ENCODE assay signal across 8 cellular contexts in genomic region chr20:33686008-33686983, GRCh38. TPM values are rescaled to one million over a fixed set of nuclear protein-coding genes. Genes with fewer than 3 reads are reported as not detected.
DNase-seq lines count a peak whose midpoint lies in the region; ATAC-seq, FAIRE-seq and TF ChIP-seq lines count a peak whose summit lies in the region.

E2F1 (minus strand) TSS chr20:33686385; CDS start chr20:33686264, 121 bp downstream.

- no peaks in the 10 kb centered on the region for H3K36me3 ChIP-seq in CD4-positive, CD25-positive, alpha-beta regulatory T cell (ENCODE audit: control insufficient read depth, insufficient read depth, low read length)
- H3K36me3 ChIP-seq in HepG2 (replicated peaks in 1 of 2; ENCODE audit: control insufficient read depth in 1 of 2, insufficient read depth in 2 of 2, low read length in 2 of 2) = no peaks in the 10 kb centered on the region

- peak; percentile 94 to 95 for ATAC-seq in CD4-positive, CD25-positive, alpha-beta regulatory T cell (ENCODE audit: low read depth in 2 of 2)
- ATAC-seq in GM19438 (IDR thresholded peaks at IDR 0.05; ENCODE audit: low read depth, unreplicated experiment) (peak; percentile 77), HG03565 (IDR thresholded peaks at IDR 0.05; ENCODE audit: unreplicated experiment) (peak; percentile 69), HepG2 (peak; percentile 91)

- DNase-seq in CD4-positive, CD25-positive, alpha-beta regulatory T cell = peak; percentile 92 to 96 (median 92)
- peak; percentile 81 for DNase-seq in NCI-H748 treated with DMSO at 0.1 percent for 48 hours (lab: John Stamatoyannopoulos, UW)
- peak; percentile 92 for DNase-seq in activated CD4-positive, alpha-beta T cell treated with anti-CD3 and anti-CD28 coated beads, Interleukin-2, amount 50 U/mL, for 1 hour
- peak; percentile 91 for DNase-seq in dedifferentiated amniotic fluid mesenchymal stem cell (ENCODE audit: extremely low spot score)
- DNase-seq in HepG2 (ENCODE audit: low spot score) = peak; percentile 94
- peak; percentile 97 for DNase-seq in stimulated activated CD4-positive, alpha-beta T cell treated with anti-CD3 and anti-CD28 coated beads, Interleukin-2, amount 100 ng/mL, for 48 hours

- peak within 1 kb of the TSS; percentile 83 to 94 (median 88) for H3K4me3 Mint-ChIP-seq in CD4-positive, CD25-positive, alpha-beta regulatory T cell

- no TSS peak for BruUV-seq in HepG2 (replicated peaks; lab: Mats Ljungman, UMichigan)

- peak within 1 kb of the TSS in 2 of 3 donors; percentile 79 to 91 for H3K27ac Mint-ChIP-seq in CD4-positive, CD25-positive, alpha-beta regulatory T cell

- peaks cover 18% of the 10 kb centered on the region for H3K4me1 ChIP-seq in CD4-positive, CD25-positive, alpha-beta regulatory T cell (ENCODE audit: control insufficient read depth, insufficient read depth, low read length, poor library complexity, severe bottlenecking)
- H3K4me1 ChIP-seq in HepG2 (ENCODE audit: insufficient read depth, low read length) = peaks cover 63% of the 10 kb centered on the region

- TF ChIP-seq EP300 in HepG2 (IDR thresholded peaks at IDR 0.05; ENCODE audit: low read depth in 2 of 2, low read length in 2 of 2) (no peak), HepG2 (CRISPR knock-in tag; IDR thresholded peaks at IDR 0.05; ENCODE audit: borderline replicate concordance) (no peak)

- peak; percentile 82 for TF ChIP-seq CTCF in HepG2 (CRISPR knock-in tag; IDR thresholded peaks at IDR 0.05)

- peaks cover 21% of the 10 kb centered on the region for H3K79me2 ChIP-seq in HepG2 (ENCODE audit: insufficient read depth, low read length)

- peak within 1 kb of the TSS; percentile 66 for H3K4me3 ChIP-seq in CD4-positive, CD25-positive, alpha-beta regulatory T cell (ENCODE audit: low read depth, low read length)
- H3K4me3 ChIP-seq in HepG2 (replicated peaks in 1 of 3; ENCODE audit: insufficient read depth in 1 of 3, low read depth in 2 of 3, low read length in 3 of 3) = peak within 1 kb of the TSS; percentile 58 to 82 (median 65)

- peak within 1 kb of the TSS; percentile 69 for H3K9ac ChIP-seq in HepG2 (ENCODE audit: insufficient read depth, low read depth, low read length)

- H3K4me1 Mint-ChIP-seq in CD4-positive, CD25-positive, alpha-beta regulatory T cell = peaks cover 0 to 43% (median 28%) of the 10 kb centered on the region in 4 donors

- 6% methylated on average over 30 of the region's 115 CpGs for WGBS in HepG2 (ENCODE audit: low lambda C conversion rate)

- peak; percentile 70 for TF ChIP-seq RAD21 in HepG2 (CRISPR knock-in tag; IDR thresholded peaks at IDR 0.05)

- in situ Hi-C loops in HepG2 (cut with HindIII; ENCODE audit: extremely low pct_ligation_motif_present, low pct_unique_long_range_greater_than_20kb) = no loop called here

- no peaks in the 10 kb centered on the region for H4K20me1 ChIP-seq in HepG2 (ENCODE audit: insufficient read depth, low read length)

- POLR2A ChIA-PET in HepG2 (lab: Yijun Ruan, JAX) = interaction anchor here (1.4 to 2.5 kb wide), 3 partner anchors 11 to 46 kb away, joined by 5 to 17 read pairs (median 14); partner anchors contain the start of genes NECAB3 and ZNF341

- H3K4me2 ChIP-seq in HepG2 (ENCODE audit: low read depth, low read length) = peak within 1 kb of the TSS; percentile 99

- no peaks in the 10 kb centered on the region for H3K27me3 ChIP-seq in CD4-positive, CD25-positive, alpha-beta regulatory T cell (ENCODE audit: control insufficient read depth, insufficient read depth, low read length)
- H3K27me3 ChIP-seq in HepG2 (ENCODE audit: control insufficient read depth in 1 of 2, insufficient read depth in 2 of 2, low read length in 2 of 2) = no peaks in the 10 kb centered on the region

- H3K36me3 Mint-ChIP-seq in CD4-positive, CD25-positive, alpha-beta regulatory T cell = no peaks in the 10 kb centered on the region

- no peaks in the 10 kb centered on the region for H3K9me3 Mint-ChIP-seq in CD4-positive, CD25-positive, alpha-beta regulatory T cell

- intact Hi-C loops in HepG2 (cut with micrococcal nuclease; ENCODE audit: unreplicated experiment) = loop anchor here (2.0 to 5.0 kb wide), 3 partner anchors 17 to 126 kb away; partner anchors contain the start of gene CHMP4B

- H3K9me3 ChIP-seq in CD4-positive, CD25-positive, alpha-beta regulatory T cell (ENCODE audit: control insufficient read depth in 2 of 2, low read length in 2 of 2) = no peaks in the 10 kb centered on the region
- H3K9me3 ChIP-seq in HepG2 (ENCODE audit: low read length) = no peaks in the 10 kb centered on the region

- no peak for FAIRE-seq in HepG2 (lab: Jason Lieb, UNC)

- peak; percentile 42 to 51; a peak in 1 of 4 replicates for TF ChIP-seq POLR2A in HepG2 (IDR thresholded peaks at IDR 0.05; ENCODE audit: insufficient read depth in 1 of 2, low read depth in 2 of 2, low read length in 2 of 2)

- H2AFZ ChIP-seq in HepG2 (ENCODE audit: low read length) = peak within 1 kb of the TSS; percentile 87

- peak within 1 kb of the TSS; percentile 60 for H3K27ac ChIP-seq in CD4-positive, CD25-positive, alpha-beta regulatory T cell (ENCODE audit: insufficient read depth, low read length, poor library complexity, severe bottlenecking)
- H3K27ac ChIP-seq in HepG2 (ENCODE audit: extremely low read length, insufficient read depth, low read length) = peak within 1 kb of the TSS; percentile 56

- CTCF ChIA-PET in HepG2 (lab: Yijun Ruan, JAX; ENCODE audit: low intra/inter-chr PET ratio, low total read pairs) = interaction anchor here (0.6 kb wide), 1 partner anchor 33 kb away, joined by 3 read pairs; no protein-coding TSS in a partner anchor

- no peaks in the 10 kb centered on the region for H3K27me3 Mint-ChIP-seq in CD4-positive, CD25-positive, alpha-beta regulatory T cell

TF ChIP-seq in HepG2, 621 proteins besides CTCF, POLR2A, EP300 and RAD21 (continues in another document):
- TF ChIP-seq FOXO1 (CRISPR knock-in tag; IDR thresholded peaks at IDR 0.05) (peak; percentile 60), CAMTA2 (CRISPR knock-in tag; IDR thresholded peaks at IDR 0.05; ENCODE audit: borderline replicate concordance) (0 out of 2 replicates have a peak, but pooled peaks have one; percentile 23), FIP1L1 (IDR thresholded peaks at IDR 0.05; ENCODE audit: borderline replicate concordance, insufficient read depth, low read depth, low read length) (no peak), KDM2A (CRISPR knock-in tag; IDR thresholded peaks at IDR 0.05; ENCODE audit: borderline replicate concordance, low read depth) (peak; percentile 80; the same call in 1 of the 2 replicates), KDM4B (CRISPR knock-in tag; IDR thresholded peaks at IDR 0.05) (peak; percentile 40; the same call in 1 of the 2 replicates), ZNF326 (CRISPR knock-in tag; IDR thresholded peaks at IDR 0.05; ENCODE audit: borderline replicate concordance) (no peak), ZNF513 (CRISPR knock-in tag; conservative IDR thresholded peaks at IDR 0.05) (no peak), BRD4 (CRISPR knock-in tag; IDR thresholded peaks at IDR 0.05) (no peak), NCOA2 (CRISPR knock-in tag; IDR thresholded peaks at IDR 0.05) (peak; percentile 70), PRMT3 (CRISPR knock-in tag; IDR thresholded peaks at IDR 0.05; ENCODE audit: borderline replicate concordance, low read depth) (peak; percentile 96), NR1H2 (CRISPR knock-in tag; IDR thresholded peaks at IDR 0.05; ENCODE audit: borderline replicate concordance, low read depth) (peak; percentile 55; the same call in 1 of the 2 replicates), ZNF75D (CRISPR knock-in tag; IDR thresholded peaks at IDR 0.05; ENCODE audit: borderline replicate concordance) (peak; percentile 82; the same call in 1 of the 2 replicates), MTF2 (CRISPR knock-in tag; IDR thresholded peaks at IDR 0.05; ENCODE audit: borderline replicate concordance) (no peak), ATF1 (CRISPR knock-in tag; IDR thresholded peaks at IDR 0.05) (no peak)

RNA-seq across cellular contexts. Expression of gene E2F1, which starts in this region (rescaled TPM):
- total RNA-seq in CD4-positive, CD25-positive, alpha-beta regulatory T cell = 3.1 TPM
- 1 to 10 TPM in 1 of 4 donors, under 1 TPM in 3; 0.48 to 2.4 (median 0.85) TPM for polyA plus RNA-seq in CD4-positive, CD25-positive, alpha-beta regulatory T cell
- total RNA-seq in HepG2 (2016; rRNA removed; fragmentation: Illumina TruSeq; extraction: Trizol) = 25.3 and 39.4 TPM in 2 replicates
- 23.5 and 26.5 TPM in 2 replicates for total RNA-seq in HepG2 (2016; cell fraction: cytosol; rRNA removed; fragmentation: Illumina TruSeq; extraction: Trizol; ENCODE audit: low read depth)
- 22.9 and 41.6 TPM in 2 replicates for total RNA-seq in HepG2 (2016; cell fraction: insoluble cytoplasmic fraction; rRNA removed; fragmentation: Illumina TruSeq; extraction: Trizol)
- total RNA-seq in HepG2 (2016; cell fraction: membrane; rRNA removed; fragmentation: Illumina TruSeq; extraction: Trizol) = 49.7 and 51.9 TPM in 2 replicates
- total RNA-seq in HepG2 (2016; cell fraction: nucleus; rRNA removed; fragmentation: Illumina TruSeq; extraction: Trizol) = 29.5 and 34.7 TPM in 2 replicates
- polyA plus RNA-seq in HepG2 (2011; rRNA removed) = 22.5 and 25.5 TPM in 2 replicates
- 14.5 and 25.4 TPM in 2 replicates for polyA plus RNA-seq in HepG2 (2011; cell fraction: cytosol; rRNA removed)
- polyA plus RNA-seq in HepG2 (2011; cell fraction: nucleus; rRNA removed) = 50.7 and 66.4 TPM in 2 replicates
- polyA plus RNA-seq in HepG2 (2012) = 14.4 and 23.5 TPM in 2 replicates
- polyA plus RNA-seq in HepG2 (2016; cell fraction: cytosol; fragmentation: Illumina TruSeq; extraction: Trizol; ENCODE audit: low read depth) = 39.6 and 41.6 TPM in 2 replicates
- polyA plus RNA-seq in HepG2 (2016; cell fraction: insoluble cytoplasmic fraction; fragmentation: Illumina TruSeq; extraction: Trizol; ENCODE audit: low read depth) = 32.3 and 37.3 TPM in 2 replicates
- 56.5 and 59.4 TPM in 2 replicates for polyA plus RNA-seq in HepG2 (2016; cell fraction: membrane; fragmentation: Illumina TruSeq; extraction: Trizol; ENCODE audit: low read depth)
- 97.6 and 106 TPM in 2 replicates for polyA plus RNA-seq in HepG2 (2016; cell fraction: nucleus; fragmentation: Illumina TruSeq; extraction: Trizol; ENCODE audit: insufficient read depth, low read depth)
- polyA minus RNA-seq in HepG2 (2011; rRNA and poly(A)+ RNA removed; ENCODE audit: low replicate concordance) = 35.0 and 64.5 TPM in 2 replicates
- 7.4 and 10.7 TPM in 2 replicates for polyA minus RNA-seq in HepG2 (2011; cell fraction: cytosol; rRNA and poly(A)+ RNA removed)
- 8.0 and 10.6 TPM in 2 replicates for polyA minus RNA-seq in HepG2 (2011; cell fraction: nucleus; rRNA and poly(A)+ RNA removed)

Comparison
In these comparisons a context has a peak if more than half of its experiments do, and no peak if none do; other contexts are left out.
1. Peak in every context shown above with its lines: DNase-seq, ATAC-seq, H3K4me3 ChIP-seq and H3K27ac ChIP-seq.
2. RNA of gene E2F1 (polyA plus RNA-seq): 14.4 to 106 TPM in HepG2; 0.48 to 2.4 TPM in CD4-positive, CD25-positive, alpha-beta regulatory T cell; every median in the first group is over 4 times any median in the second.